In genomic region chr17:75011788-75012319, GRCh38 we compare ENCODE assay signal across 8 cellular contexts. TPM values are rescaled to one million over a fixed set of nuclear protein-coding genes. Genes with fewer than 3 reads are reported as not detected.
A peak's percentile ranks its signal among the peaks of the same experiment; 100 is the strongest.
DNase-seq lines count a peak whose midpoint lies in the region; FAIRE-seq and TF ChIP-seq lines count a peak whose summit lies in the region.

No MANE protein-coding gene starts in this region.

- H3K4me1 Mint-ChIP-seq in CD14-positive monocyte = peaks cover 20% of the 10 kb centered on the region
- peaks cover 16 to 17% (median 16%) of the 10 kb centered on the region in 3 donors for H3K4me1 Mint-ChIP-seq in IgD-negative memory B cell
- H3K4me1 Mint-ChIP-seq in activated CD4-positive, alpha-beta memory T cell treated with anti-CD3 and anti-CD28 coated beads, Interleukin-2, amount 10 ng/mL, durations not matched to agents 7 days and 5 days = peaks cover 30% of the 10 kb centered on the region
- peaks cover 30% of the 10 kb centered on the region for H3K4me1 Mint-ChIP-seq in neural crest cell

- TF ChIP-seq CTCF in CD14-positive monocyte (IDR thresholded peaks at IDR 0.05) = no peak
- no peak for TF ChIP-seq CTCF in neural crest cell (conservative IDR thresholded peaks at IDR 0.05)

- DNase-seq in CD14-positive monocyte (ENCODE audit: low spot score) (no peak), fibroblast of the conjunctiva (ENCODE audit: low read depth) (peak; percentile 63), neural crest cell (ENCODE audit: low read depth, low spot score) (no peak), OCI-M1 (lab: John Stamatoyannopoulos, UW) (no peak), H54 (ENCODE audit: insufficient read length, low spot score) (no peak), H4 (ENCODE audit: low spot score) (no peak)
- DNase-seq in activated CD4-positive, alpha-beta memory T cell treated with anti-CD3 and anti-CD28 coated beads, Interleukin-2, amount 10 ng/mL, durations not matched to agents 7 days and 5 days = no peak

- intact Hi-C loops in CD14-positive monocyte (cut with micrococcal nuclease) = no loop called here

- H3K4me3 Mint-ChIP-seq in CD14-positive monocyte (peak overlapping the region; percentile 93 to 97), IgD-negative memory B cell (peak overlapping the region; percentile 94 to 98 (median 96)), neural crest cell (peak overlapping the region; percentile 97)
- H3K4me3 Mint-ChIP-seq in activated CD4-positive, alpha-beta memory T cell treated with anti-CD3 and anti-CD28 coated beads, Interleukin-2, amount 10 ng/mL, durations not matched to agents 7 days and 5 days = peak overlapping the region; percentile 93

- H3K27me3 Mint-ChIP-seq in CD14-positive monocyte (ENCODE audit: low read depth in 3 of 3) = peaks cover 1 to 8% (median 4%) of the 10 kb centered on the region in 3 donors
- H3K27me3 Mint-ChIP-seq in IgD-negative memory B cell = peaks cover 2% of the 10 kb centered on the region
- peaks cover 1% of the 10 kb centered on the region for H3K27me3 Mint-ChIP-seq in activated CD4-positive, alpha-beta memory T cell treated with anti-CD3 and anti-CD28 coated beads, Interleukin-2, amount 10 ng/mL, durations not matched to agents 7 days and 5 days
- no peaks in the 10 kb centered on the region for H3K27me3 Mint-ChIP-seq in neural crest cell (ENCODE audit: low read depth)

- FAIRE-seq in H54 (lab: Jason Lieb, UNC) = no peak

- POLR2A ChIA-PET in activated CD4-positive, alpha-beta memory T cell treated with anti-CD3 and anti-CD28 coated beads, Interleukin-2, amount 10 ng/mL, durations not matched to agents 7 days and 5 days (lab: Charles Lee) = interaction anchor here (0.8 to 4.3 kb wide), 27 partner anchors 8 to 259 kb away, joined by 3 to 39 read pairs (median 12); partner anchors contain the start of genes ARMC7, ATP5PD, CDR2L and FDXR

- CTCF ChIA-PET in activated CD4-positive, alpha-beta memory T cell treated with anti-CD3 and anti-CD28 coated beads, Interleukin-2, amount 10 ng/mL, durations not matched to agents 7 days and 5 days (lab: Charles Lee) = interaction anchor here (0.7 to 5.6 kb wide), 29 partner anchors 9 to 277 kb away, joined by 3 to 65 read pairs (median 6); partner anchors contain the start of genes ATP5PD, CDR2L, HID1 and KCTD2

- TF ChIP-seq POLR2A in H54 (IDR thresholded peaks at IDR 0.05; ENCODE audit: low read depth, low read length) = no peak

- H3K9me3 Mint-ChIP-seq in CD14-positive monocyte (no peaks in the 10 kb centered on the region), IgD-negative memory B cell (peaks cover 0 to 2% (median 0%) of the 10 kb centered on the region in 3 donors), neural crest cell (no peaks in the 10 kb centered on the region)
- no peaks in the 10 kb centered on the region for H3K9me3 Mint-ChIP-seq in activated CD4-positive, alpha-beta memory T cell treated with anti-CD3 and anti-CD28 coated beads, Interleukin-2, amount 10 ng/mL, durations not matched to agents 7 days and 5 days

- H3K27ac Mint-ChIP-seq in CD14-positive monocyte = peak overlapping the region in 1 of 7 donors; percentile 56
- peak overlapping the region in 1 of 3 donors; percentile 81 for H3K27ac Mint-ChIP-seq in IgD-negative memory B cell
- H3K27ac Mint-ChIP-seq in activated CD4-positive, alpha-beta memory T cell treated with anti-CD3 and anti-CD28 coated beads, Interleukin-2, amount 10 ng/mL, durations not matched to agents 7 days and 5 days = peak overlapping the region; percentile 84
- H3K27ac Mint-ChIP-seq in neural crest cell (ENCODE audit: unreplicated experiment) = peak overlapping the region; percentile 98

- H3K36me3 Mint-ChIP-seq in CD14-positive monocyte (peaks cover 10 to 11% of the 10 kb centered on the region in 2 donors), IgD-negative memory B cell (peaks cover 3% of the 10 kb centered on the region), neural crest cell (ENCODE audit: low read depth) (peaks cover 3% of the 10 kb centered on the region)
- peaks cover 16% of the 10 kb centered on the region for H3K36me3 Mint-ChIP-seq in activated CD4-positive, alpha-beta memory T cell treated with anti-CD3 and anti-CD28 coated beads, Interleukin-2, amount 10 ng/mL, durations not matched to agents 7 days and 5 days (ENCODE audit: low read depth)

RNA-seq across cellular contexts. Expression of gene MRPL58, which starts 0.6 kb away (rescaled TPM):
- polyA plus RNA-seq in CD14-positive monocyte = 10 to 100 TPM; 44.4 to 52.6 TPM
- 53.9 TPM for polyA plus RNA-seq in IgD-negative memory B cell
- total RNA-seq in activated CD4-positive, alpha-beta memory T cell treated with anti-CD3 and anti-CD28 coated beads, Interleukin-2, amount 10 ng/mL, durations not matched to agents 7 days and 5 days = 10 to 100 TPM; 45.4 to 49.6 TPM
- 35.3 and 37.6 TPM in 2 replicates for total RNA-seq in neural crest cell
- total RNA-seq in H4 (2014; rRNA removed; shearing (Covaris generic)) = 89.4 and 107 TPM in 2 replicates

RNA-seq across cellular contexts. Expression of gene CDR2L, which starts 24.4 kb away (rescaled TPM):
- not detected for polyA plus RNA-seq in CD14-positive monocyte
- polyA plus RNA-seq in IgD-negative memory B cell = not detected
- under 1 TPM; 0.50 to 0.63 TPM for total RNA-seq in activated CD4-positive, alpha-beta memory T cell treated with anti-CD3 and anti-CD28 coated beads, Interleukin-2, amount 10 ng/mL, durations not matched to agents 7 days and 5 days
- 24.0 and 24.1 TPM in 2 replicates for total RNA-seq in neural crest cell
- 3.3 and 5.8 TPM in 2 replicates for total RNA-seq in H4 (2014; rRNA removed; shearing (Covaris generic))

RNA-seq across cellular contexts. Expression of gene ATP5PD, which starts 34.9 kb away (rescaled TPM):
- 100 to 1,000 TPM; 437 to 451 TPM for polyA plus RNA-seq in CD14-positive monocyte
- polyA plus RNA-seq in IgD-negative memory B cell = 241 TPM
- total RNA-seq in activated CD4-positive, alpha-beta memory T cell treated with anti-CD3 and anti-CD28 coated beads, Interleukin-2, amount 10 ng/mL, durations not matched to agents 7 days and 5 days = 100 to 1,000 TPM; 242 TPM
- total RNA-seq in neural crest cell = 198 and 208 TPM in 2 replicates
- total RNA-seq in H4 (2014; rRNA removed; shearing (Covaris generic)) = 595 and 655 TPM in 2 replicates

RNA-seq across cellular contexts. Expression of gene KCTD2, which starts 35.2 kb away (rescaled TPM):
- polyA plus RNA-seq in CD14-positive monocyte = 1 to 10 TPM; 2.8 to 2.9 TPM
- 5.7 TPM for polyA plus RNA-seq in IgD-negative memory B cell
- total RNA-seq in activated CD4-positive, alpha-beta memory T cell treated with anti-CD3 and anti-CD28 coated beads, Interleukin-2, amount 10 ng/mL, durations not matched to agents 7 days and 5 days = 10 to 100 TPM; 24.2 to 24.9 TPM
- total RNA-seq in neural crest cell = 35.2 and 37.8 TPM in 2 replicates
- 14.3 and 16.5 TPM in 2 replicates for total RNA-seq in H4 (2014; rRNA removed; shearing (Covaris generic))

RNA-seq across cellular contexts. Expression of gene HID1, which starts 39.3 kb away (rescaled TPM):
- polyA plus RNA-seq in CD14-positive monocyte (not detected), IgD-negative memory B cell (1.2 TPM)
- total RNA-seq in activated CD4-positive, alpha-beta memory T cell treated with anti-CD3 and anti-CD28 coated beads, Interleukin-2, amount 10 ng/mL, durations not matched to agents 7 days and 5 days = 1 to 10 TPM in 1 of 2 experiments, under 1 TPM in 1; 0.38 to 1.4 TPM
- total RNA-seq in neural crest cell = 11.8 and 14.6 TPM in 2 replicates
- total RNA-seq in H4 (2014; rRNA removed; shearing (Covaris generic)) = 0.15 TPM in 1 of 2 replicates, not detected in the other
